29 cellular contexts compared by ENCODE assay signal in genomic region chr2:178910005-178910404, GRCh38.
DNase-seq lines count a peak whose midpoint lies in the region; ATAC-seq, FAIRE-seq and TF ChIP-seq lines count a peak whose summit lies in the region.
"Had no signal": no experiment of that assay in that cellular context is flagged by ENCODE, and none has a peak within 500 bp of the region (broad histone marks: within the 10 kb centered on the region; RNA-seq: fewer than 3 reads in every experiment).

No MANE protein-coding gene starts in this region.

- DNase-seq in NCI-H82 (lab: John Stamatoyannopoulos, UW) = peak; percentile 43
- DNase-seq in NCI-H82 treated with DMSO at 0.1 percent for 48 hours (lab: John Stamatoyannopoulos, UW; ENCODE audit: unreplicated experiment) = no peak
- DNase-seq in LNCaP clone FGC (ENCODE audit: low read depth) = peak; percentile 75
- DNase-seq in bronchial epithelial cell (ENCODE audit: low read depth) = peak; percentile 84
- DNase-seq in psoas muscle = no peak
- DNase-seq in DMS79 treated with DMSO at 0.1 percent for 48 hours (lab: John Stamatoyannopoulos, UW) = no peak
- no peak for DNase-seq in AG20443 (ENCODE audit: low spot score)
- DNase-seq: activated CD4-positive, alpha-beta T cell treated with anti-CD3 and anti-CD28 coated beads, Interleukin-2, amount 50 U/mL, for 48 hours; activated naive CD4-positive, alpha-beta T cell treated with Interleukin-2 at 50 U/mL for 16 hours; adrenal gland; CD4-positive, alpha-beta memory T cell; colonic mucosa; endodermal cell; IMR-90; NCI-H1092 treated with DMSO at 0.1 percent for 48 hours; NCI-H187; NCI-H2171 treated with DMSO at 0.1 percent for 48 hours; NCI-H510A treated with DMSO at 0.1 percent for 48 hours; nephron progenitor cell; ovary; right lobe of liver; stimulated activated naive B cell treated with anti-CD40 and anti-IgM and Interleukin-4, amounts not matched to agents 10 μg/mL and 1 μg/mL and 100 μg/mL, for 72 hours had no signal

- H3K4me1 ChIP-seq in psoas muscle = peaks cover 52% of the 10 kb centered on the region
- H3K4me1 ChIP-seq: adrenal gland, colonic mucosa, right lobe of liver, suprapubic skin had no signal

- TF ChIP-seq CTCF in LNCaP clone FGC (IDR thresholded peaks at IDR 0.05; ENCODE audit: control insufficient read depth, extremely low read depth, insufficient read depth) (no peak), bronchial epithelial cell (IDR thresholded peaks at IDR 0.05; ENCODE audit: insufficient read depth, low read length, severe bottlenecking) (no peak), psoas muscle (IDR thresholded peaks at IDR 0.05) (no peak)

- intact Hi-C loops in psoas muscle (cut with DNase I) = loop anchor here in 1 of 2 donors (5.0 kb wide), 1 partner anchor 113 kb away; no protein-coding TSS in a partner anchor

- H3K4me3 ChIP-seq in LNCaP clone FGC (ENCODE audit: low read depth, low read length) = peak overlapping the region; percentile 29
- no peak overlapping the region for H3K4me3 ChIP-seq in bronchial epithelial cell (ENCODE audit: low read depth, low read length)
- peak overlapping the region; percentile 46 for H3K4me3 ChIP-seq in psoas muscle
- H3K4me3 ChIP-seq: adrenal gland, colonic mucosa, ovary, right lobe of liver, suprapubic skin had no signal

- H3K27ac ChIP-seq in psoas muscle = peak overlapping the region; percentile 86
- H3K27ac ChIP-seq: 22Rv1, adrenal gland, colonic mucosa, ovary, right lobe of liver, suprapubic skin had no signal

- no peaks in the 10 kb centered on the region for H3K36me3 ChIP-seq in bronchial epithelial cell (ENCODE audit: control insufficient read depth, insufficient read depth, low read length)
- no peaks in the 10 kb centered on the region for H3K36me3 ChIP-seq in psoas muscle (ENCODE audit: insufficient read depth in 1 of 2, low read depth in 1 of 2)
- H3K36me3 ChIP-seq: adrenal gland, colonic mucosa, ovary, right lobe of liver, suprapubic skin had no signal

- ATAC-seq in psoas muscle = peak in 2 of 4 donors; percentile 19 to 40
- no peak for ATAC-seq in GM21447 (IDR thresholded peaks at IDR 0.05; ENCODE audit: unreplicated experiment)
- ATAC-seq: activated CD4-positive, CD25-positive, alpha-beta regulatory T cell treated with anti-CD3 and anti-CD28 coated beads, Interleukin-2, amount 50 U/mL, for 24 hours; right lobe of liver; stimulated activated naive B cell treated with anti-CD40 and anti-IgM and Interleukin-4, amounts not matched to agents 10 μg/mL and 1 μg/mL and 100 μg/mL, for 72 hours had no signal

- H3K27me3 ChIP-seq in bronchial epithelial cell (ENCODE audit: control insufficient read depth, insufficient read depth, low read length) (peaks cover under 1% of the 10 kb centered on the region), psoas muscle (ENCODE audit: insufficient read depth in 3 of 3, low read length in 2 of 3) (no peaks in the 10 kb centered on the region)
- H3K27me3 ChIP-seq: adrenal gland, colonic mucosa, ovary, right lobe of liver, suprapubic skin had no signal

- 49 to 75% (median 57%) methylated on average over 5 of the region's 5 CpGs for WGBS in psoas muscle, 3 donors

- no peak for FAIRE-seq in bronchial epithelial cell (lab: Jason Lieb, UNC)
- FAIRE-seq: G401.6, H54, RCC 7860 had no signal

- no peaks in the 10 kb centered on the region for H3K9me3 ChIP-seq in psoas muscle
- H3K9me3 ChIP-seq: adrenal gland, colonic mucosa, ovary, right lobe of liver, suprapubic skin had no signal

Comparison
In these comparisons a context has a peak if more than half of its experiments do, and no peak if none do; other contexts are left out.
1. DNase-seq: peak in NCI-H82 (single experiment), LNCaP clone FGC (single experiment) and bronchial epithelial cell (single experiment); none in NCI-H82 treated with DMSO at 0.1 percent for 48 hours (single experiment), psoas muscle (0 of 2), DMS79 treated with DMSO at 0.1 percent for 48 hours (single experiment) and AG20443 (single experiment).